8 cellular contexts compared by ENCODE assay signal in genomic region chr1:89126602-89127001, GRCh38. TPM values are rescaled to one million over a fixed set of nuclear protein-coding genes. Genes with fewer than 3 reads are reported as not detected.
A peak's percentile ranks its signal among the peaks of the same experiment; 100 is the strongest.
DNase-seq lines count a peak whose midpoint lies in the region; ATAC-seq and TF ChIP-seq lines count a peak whose summit lies in the region.

No MANE protein-coding gene starts in this region.

- intact Hi-C loops in CD4-positive, alpha-beta T cell (cut with DNase I, micrococcal nuclease) = loop anchor here (1.0 to 2.0 kb wide), 3 partner anchors 74 to 232 kb away; no protein-coding TSS in a partner anchor
- intact Hi-C loops in dorsolateral prefrontal cortex (cut with DNase I) = no loop called here

- TF ChIP-seq POLR2A in Peyer's patch (IDR thresholded peaks at IDR 0.05) = no peak

- H3K9ac ChIP-seq in rectal smooth muscle tissue (ENCODE audit: low read length) = no peak overlapping the region

- peak overlapping the region; percentile 86 for H3K27ac ChIP-seq in CD4-positive, alpha-beta T cell (ENCODE audit: low read depth, low read length)
- peak overlapping the region; percentile 70 to 89 (median 82) for H3K27ac ChIP-seq in Peyer's patch
- peak overlapping the region in 48 of 59 donors; percentile 12 to 83 (median 64) for H3K27ac ChIP-seq in dorsolateral prefrontal cortex
- peak overlapping the region; percentile 88 for H3K27ac ChIP-seq in rectal smooth muscle tissue (ENCODE audit: low read depth, low read length)

- POLR2A ChIA-PET in CD4-positive, alpha-beta T cell (lab: Charles Lee) = interaction anchor here (0.7 to 5.9 kb wide), 35 partner anchors 10 to 506 kb away, joined by 3 to 79 read pairs (median 6); partner anchors contain the start of genes GBP1, GBP3, GBP4 and GBP5

- ATAC-seq in CD4-positive, alpha-beta T cell (ENCODE audit: poor library complexity) = peak; percentile 13
- ATAC-seq in HG02623 (IDR thresholded peaks at IDR 0.05; ENCODE audit: unreplicated experiment) = no peak

- H3K27me3 ChIP-seq in CD4-positive, alpha-beta T cell (ENCODE audit: control insufficient read depth, insufficient read depth, low read length) = no peaks in the 10 kb centered on the region
- H3K27me3 ChIP-seq in Peyer's patch (no peaks in the 10 kb centered on the region), dorsolateral prefrontal cortex (no peaks in the 10 kb centered on the region), rectal smooth muscle tissue (ENCODE audit: control insufficient read depth, insufficient read depth, low read length) (peaks cover 3% of the 10 kb centered on the region)

- no peaks in the 10 kb centered on the region for H3K9me3 Mint-ChIP-seq in CD4-positive, alpha-beta T cell

- H3K27me3 Mint-ChIP-seq in CD4-positive, alpha-beta T cell = no peaks in the 10 kb centered on the region

- peaks cover 75% of the 10 kb centered on the region for H3K4me1 Mint-ChIP-seq in CD4-positive, alpha-beta T cell (ENCODE audit: low read depth)

- H3K4me3 ChIP-seq in Peyer's patch (peak overlapping the region; percentile 3 to 20 (median 16)), dorsolateral prefrontal cortex (peak overlapping the region in 2 of 59 donors; percentile 13 to 47), rectal smooth muscle tissue (ENCODE audit: low read length) (peak overlapping the region; percentile 16)

- H3K36me3 ChIP-seq in Peyer's patch (peaks cover 0 to 2% (median 0%) of the 10 kb centered on the region in 3 donors), rectal smooth muscle tissue (ENCODE audit: control insufficient read depth, insufficient read depth, low read length) (peaks cover 3% of the 10 kb centered on the region)

- no peak for TF ChIP-seq CTCF in CD4-positive, alpha-beta T cell (IDR thresholded peaks at IDR 0.05)
- TF ChIP-seq CTCF in Peyer's patch (IDR thresholded peaks at IDR 0.05) = no peak
- no peak for TF ChIP-seq CTCF in dorsolateral prefrontal cortex (IDR thresholded peaks at IDR 0.05 in 54 of 56, conservative IDR thresholded peaks at IDR 0.05 in 2 of 56; ENCODE audit: low read depth in 1 of 56, partially characterized antibody in 56 of 56)

- peak overlapping the region; percentile 96 for H3K27ac Mint-ChIP-seq in CD4-positive, alpha-beta T cell

- no peaks in the 10 kb centered on the region for H3K9me3 ChIP-seq in CD4-positive, alpha-beta T cell (ENCODE audit: control insufficient read depth, low read length)
- H3K9me3 ChIP-seq in Peyer's patch = no peaks in the 10 kb centered on the region

- peaks cover 52% of the 10 kb centered on the region for H3K36me3 Mint-ChIP-seq in CD4-positive, alpha-beta T cell (ENCODE audit: low read depth)

- H3K4me1 ChIP-seq in Peyer's patch = peaks cover 0 to 27% (median 0%) of the 10 kb centered on the region in 4 donors
- peaks cover 13% of the 10 kb centered on the region for H3K4me1 ChIP-seq in rectal smooth muscle tissue (ENCODE audit: control insufficient read depth, insufficient read depth, low read length)

- peak overlapping the region; percentile 100 for H3K4me3 Mint-ChIP-seq in CD4-positive, alpha-beta T cell

- peak in 2 of 10 experiments; percentile 12 to 14 for DNase-seq in CD4-positive, alpha-beta T cell
- DNase-seq in Peyer's patch = no peak
- DNase-seq in dorsolateral prefrontal cortex = no peak
- no peak for DNase-seq in NCI-H510A (lab: John Stamatoyannopoulos, UW)
- DNase-seq in GM03348 (ENCODE audit: low spot score) = no peak
- DNase-seq in NCI-H2227 (lab: John Stamatoyannopoulos, UW; ENCODE audit: unreplicated experiment) = no peak

- CTCF ChIA-PET in CD4-positive, alpha-beta T cell (lab: Charles Lee) = interaction anchor here (0.7 to 3.3 kb wide), 5 partner anchors 9 to 235 kb away, joined by 3 to 10 read pairs (median 3); partner anchors contain the start of gene GBP4

RNA-seq across cellular contexts. Expression of gene GBP2, which starts 0.7 kb away (rescaled TPM):
- total RNA-seq in CD4-positive, alpha-beta T cell = 10 to 100 TPM; 87.6 to 91.8 TPM
- total RNA-seq in Peyer's patch (10 to 100 TPM; 52.7 to 86.6 (median 62.7) TPM), dorsolateral prefrontal cortex (10 to 100 TPM in 30 of 120 experiments, 1 to 10 TPM in 90; 1.6 to 45.2 (median 6.8) TPM)

RNA-seq across cellular contexts. Expression of gene GBP7, which starts 49.2 kb away (rescaled TPM):
- not detected for total RNA-seq in CD4-positive, alpha-beta T cell
- total RNA-seq in Peyer's patch = not detected
- total RNA-seq in dorsolateral prefrontal cortex = under 1 TPM in 4 of 120 experiments, not detected in 116; 0.18 to 0.40 (median 0.36) TPM

Comparison
In these comparisons a context has a peak if more than half of its experiments do, and no peak if none do; other contexts are left out.
1. intact Hi-C loops: an anchor here in CD4-positive, alpha-beta T cell (1.0 to 2.0 kb wide); none called in dorsolateral prefrontal cortex.